In genomic region chr15:57559875-57560274, GRCh38 we compare ENCODE assay signal across 1 cellular context.
TF ChIP-seq lines count a peak whose summit lies in the region.

No MANE protein-coding gene starts in this region.

TF ChIP-seq in SK-N-SH treated with all-trans-retinoic acid at 6 μM for 48 hours, 23 proteins besides CTCF, POLR2A, EP300 and RAD21 (continued from another document):
- TF ChIP-seq CSRNP3 (CRISPR knock-in tag; IDR thresholded peaks at IDR 0.05): no peak
TF ChIP-seq in SK-N-SH treated with all-trans-retinoic acid at 6 μM for 48 hours: peak in this region for 0.
